ENCODE assay signal across 17 cellular contexts in the genomic region with DNA sequence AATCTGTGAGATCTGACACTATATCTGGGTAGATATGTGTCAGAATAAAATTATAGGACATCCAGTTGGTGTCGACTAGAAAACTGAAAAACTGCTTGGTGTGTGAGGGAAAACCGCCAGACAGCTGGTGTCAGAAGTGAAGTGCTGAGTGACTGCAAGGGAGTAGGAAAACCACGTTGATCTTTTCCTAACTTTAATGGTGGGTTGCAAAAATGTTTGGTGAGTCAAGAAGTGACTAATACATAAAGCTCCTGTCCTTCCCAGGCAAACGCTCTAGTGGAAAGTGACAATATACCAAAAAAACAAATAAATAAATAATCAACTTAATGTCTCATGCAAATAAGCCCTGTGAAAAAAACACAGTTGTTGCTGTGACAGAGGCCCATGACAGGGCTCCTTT. TPM values are rescaled to one million over a fixed set of nuclear protein-coding genes. Genes with fewer than 3 reads are reported as not detected.
DNase-seq lines count a peak whose midpoint lies in the region; ATAC-seq and TF ChIP-seq lines count a peak whose summit lies in the region.
"Had no signal": no experiment of that assay in that cellular context is flagged by ENCODE, and none has a peak within 500 bp of the region (broad histone marks: within the 10 kb centered on the region; RNA-seq: fewer than 3 reads in every experiment).

No MANE protein-coding gene starts in this region.

- H4K20me1 ChIP-seq in HCT116 (ENCODE audit: insufficient read depth): no peaks in the 10 kb centered on the region

- BruUV-seq in HCT116 (replicated peaks; lab: Mats Ljungman, UMichigan): no TSS peak

- TF ChIP-seq POLR2A in HCT116 (IDR thresholded peaks at IDR 0.05; ENCODE audit: borderline replicate concordance, extremely low read depth, insufficient read depth, insufficient read length): no peak

- H3K4me2 ChIP-seq in HCT116 (ENCODE audit: low read length): peak overlapping the region; percentile 27; the same call in 1 of the 2 replicates

- no peak overlapping the region for H3K4me3 ChIP-seq in HCT116 (replicated peaks in 1 of 2; ENCODE audit: low read depth in 1 of 2, low read length in 2 of 2)
- H3K4me3 ChIP-seq: HAP-1, vagina had no signal

- H3K4me1 ChIP-seq in HCT116 (ENCODE audit: control insufficient read depth in 1 of 2, insufficient read depth in 2 of 2, low read length in 2 of 2): peaks cover 11 to 26% of the 10 kb centered on the region in 2 experiments; a peak in 3 of 4 replicates
- H3K4me1 ChIP-seq: vagina had no signal

- no peak overlapping the region for H3K27ac ChIP-seq in HCT116 (ENCODE audit: low read depth, low read length)
- H3K27ac ChIP-seq: epithelial cell of prostate, vagina had no signal

- peak overlapping the region; percentile 51 for H2AFZ ChIP-seq in HCT116 (ENCODE audit: low read depth, low read length, poor library complexity, severe bottlenecking)

- POLR2A ChIA-PET in HCT116 (lab: Charles Lee): no interaction called here

- no peaks in the 10 kb centered on the region for H3K9me2 ChIP-seq in HCT116 (ENCODE audit: insufficient read depth)

- TF ChIP-seq CTCF in HCT116 (IDR thresholded peaks at IDR 0.05 in 2 of 3, conservative IDR thresholded peaks at IDR 0.05 in 1 of 3; ENCODE audit: borderline replicate concordance in 1 of 3, insufficient read depth in 1 of 3, low read depth in 2 of 3, low read length in 2 of 3): no peak

- TF ChIP-seq RAD21 in HCT116 (IDR thresholded peaks at IDR 0.05; ENCODE audit: low read depth): no peak

- no peaks in the 10 kb centered on the region for H3K27me3 ChIP-seq in HCT116 (ENCODE audit: insufficient read depth, low read length)
- H3K27me3 ChIP-seq: vagina had no signal

- ATAC-seq in HCT116: no peak
- ATAC-seq in GM19324 (IDR thresholded peaks at IDR 0.05; ENCODE audit: low FRiP score, unreplicated experiment): no peak
- no peak for ATAC-seq in GM18868 (IDR thresholded peaks at IDR 0.05; ENCODE audit: unreplicated experiment)
- ATAC-seq: natural killer cell, right cardiac atrium had no signal

- intact Hi-C loops in HCT116 (cut with micrococcal nuclease): loop anchor here (5.0 to 10.0 kb wide), 2 partner anchors 462 to 1220 kb away; a partner anchor contains a TSS

- CTCF ChIA-PET in HCT116 (lab: Charles Lee): no interaction called here

- no peaks in the 10 kb centered on the region for H3K79me2 ChIP-seq in HCT116 (ENCODE audit: insufficient read depth, low read length)

- RAD21 ChIA-PET in HCT116 (lab: Charles Lee; ENCODE audit: low non-redundant PET in 1 of 2, low total read pairs in 2 of 2, uncharacterized antibody in 2 of 2, unreplicated experiment in 2 of 2): no interaction called here

- no peaks in the 10 kb centered on the region for H3K9me3 ChIP-seq in HCT116 (ENCODE audit: control insufficient read depth in 1 of 2, insufficient read depth in 1 of 2, low read depth in 1 of 2, low read length in 2 of 2)
- H3K9me3 ChIP-seq: HAP-1, vagina had no signal

- H3K9ac ChIP-seq in HCT116 (ENCODE audit: low read length): no peak overlapping the region

- no peaks in the 10 kb centered on the region for H3K36me3 ChIP-seq in HCT116 (ENCODE audit: control insufficient read depth in 1 of 2, insufficient read depth in 2 of 2, low read length in 2 of 2)
- H3K36me3 ChIP-seq: HAP-1, vagina had no signal

- peak; percentile 65 for DNase-seq in AG08395 (ENCODE audit: low spot score)
- DNase-seq in HCT116 (ENCODE audit: low read depth, low spot score): no peak
- peak; percentile 35 for DNase-seq in amniotic epithelial cell (ENCODE audit: low read depth)
- peak; percentile 47 for DNase-seq in hepatic stellate cell (ENCODE audit: low spot score)
- no peak for DNase-seq in NCI-H1105 (lab: John Stamatoyannopoulos, UW)
- DNase-seq in stimulated activated CD4-positive, alpha-beta T cell treated with anti-CD3 and anti-CD28 coated beads, Interleukin-12 subunit alpha, Interleukin-12 subunit beta, amount 100 ng/mL, for 4 hours: no peak
- DNase-seq: activated naive CD4-positive, alpha-beta T cell treated with anti-CD3 and anti-CD28 coated beads, Interleukin-2, amount 10 ng/mL, durations not matched to agents 7 days and 5 days; natural killer cell; NCI-H1930; right cardiac atrium; stimulated activated naive CD4-positive, alpha-beta T cell; T-helper 1 cell had no signal

TF ChIP-seq in HCT116, 20 proteins besides CTCF, POLR2A, EP300 and RAD21:
- TF ChIP-seq FOSL1 (IDR thresholded peaks at IDR 0.05; ENCODE audit: low read depth): peak; percentile 35; the same call in 1 of the 2 replicates
- TF ChIP-seq, protein P1, sequence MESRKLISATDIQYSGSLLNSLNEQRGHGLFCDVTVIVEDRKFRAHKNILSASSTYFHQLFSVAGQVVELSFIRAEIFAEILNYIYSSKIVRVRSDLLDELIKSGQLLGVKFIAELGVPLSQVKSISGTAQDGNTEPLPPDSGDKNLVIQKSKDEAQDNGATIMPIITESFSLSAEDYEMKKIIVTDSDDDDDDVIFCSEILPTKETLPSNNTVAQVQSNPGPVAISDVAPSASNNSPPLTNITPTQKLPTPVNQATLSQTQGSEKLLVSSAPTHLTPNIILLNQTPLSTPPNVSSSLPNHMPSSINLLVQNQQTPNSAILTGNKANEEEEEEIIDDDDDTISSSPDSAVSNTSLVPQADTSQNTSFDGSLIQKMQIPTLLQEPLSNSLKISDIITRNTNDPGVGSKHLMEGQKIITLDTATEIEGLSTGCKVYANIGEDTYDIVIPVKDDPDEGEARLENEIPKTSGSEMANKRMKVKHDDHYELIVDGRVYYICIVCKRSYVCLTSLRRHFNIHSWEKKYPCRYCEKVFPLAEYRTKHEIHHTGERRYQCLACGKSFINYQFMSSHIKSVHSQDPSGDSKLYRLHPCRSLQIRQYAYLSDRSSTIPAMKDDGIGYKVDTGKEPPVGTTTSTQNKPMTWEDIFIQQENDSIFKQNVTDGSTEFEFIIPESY (IDR thresholded peaks at IDR 0.05; ENCODE audit: extremely low read depth, insufficient replicate concordance, low read length): no peak

RNA-seq across cellular contexts. Expression of a gene that starts 7.3 kb away (rescaled TPM):
- 0.42 TPM for total RNA-seq in HCT116 (2021; ENCODE audit: unreplicated experiment)
- polyA plus RNA-seq in HCT116 (2012): 0.16 and 0.35 TPM in 2 replicates

Comparison
In these comparisons a context has a peak if more than half of its experiments do, and no peak if none do; other contexts are left out.
1. DNase-seq: peak in AG08395 (single experiment), amniotic epithelial cell (single experiment) and hepatic stellate cell (single experiment); none in HCT116 (single experiment), NCI-H1105 (single experiment) and stimulated activated CD4-positive, alpha-beta T cell treated with anti-CD3 and anti-CD28 coated beads, Interleukin-12 subunit alpha, Interleukin-12 subunit beta, amount 100 ng/mL, for 4 hours (single experiment).